18 cellular contexts compared by ENCODE assay signal in the genomic region with DNA sequence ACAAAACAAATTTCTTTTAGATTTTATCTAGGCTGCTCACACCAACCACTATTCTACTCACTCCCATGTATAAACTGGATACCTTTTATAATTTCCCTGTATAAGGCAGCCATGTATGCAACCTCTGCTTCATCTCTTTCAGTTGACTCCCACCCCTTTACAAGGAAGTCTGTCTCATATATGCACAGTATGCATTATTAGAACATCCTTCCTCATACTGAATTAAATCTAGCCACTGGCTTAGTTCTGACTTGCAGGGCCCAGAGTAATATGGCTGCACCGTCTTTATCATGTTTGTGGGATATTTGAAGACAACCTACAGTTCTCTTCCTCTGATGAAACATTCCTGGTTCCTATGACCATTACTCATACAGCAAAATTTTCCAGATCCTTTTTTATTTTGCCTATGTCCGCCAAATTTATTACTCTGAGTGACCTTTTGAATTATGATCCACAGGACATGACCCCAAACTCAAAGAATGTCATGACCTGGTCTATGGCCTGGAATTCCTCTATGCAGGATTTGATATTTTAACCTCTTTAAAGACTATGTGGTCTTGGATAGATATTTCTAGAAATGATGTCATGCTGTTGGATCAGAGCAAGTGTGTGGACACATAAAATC.
DNase-seq lines count a peak whose midpoint lies in the region; ATAC-seq, FAIRE-seq and TF ChIP-seq lines count a peak whose summit lies in the region.
"Had no signal": no experiment of that assay in that cellular context is flagged by ENCODE, and none has a peak within 500 bp of the region (broad histone marks: within the 10 kb centered on the region; RNA-seq: fewer than 3 reads in every experiment).

No MANE protein-coding gene starts in this region.

- peak; percentile 80 for FAIRE-seq in GM19239 (lab: Jason Lieb, UNC)

- H3K27ac Mint-ChIP-seq in osteocyte (ENCODE audit: unreplicated experiment) (peak overlapping the region; percentile 12), glutamatergic neuron (ENCODE audit: unreplicated experiment) (no peak overlapping the region)
- H3K27ac Mint-ChIP-seq: activated naive CD4-positive, alpha-beta T cell treated with anti-CD3 and anti-CD28 coated beads, Interleukin-2, amount 10 ng/mL, durations not matched to agents 7 days and 5 days; IgD-negative memory B cell; immature natural killer cell had no signal

- peak overlapping the region; percentile 72 for H3K27ac ChIP-seq in WERI-Rb-1
- H3K27ac ChIP-seq: right atrium auricular region, SJSA1 had no signal

- no peak for TF ChIP-seq CTCF in WERI-Rb-1 (IDR thresholded peaks at IDR 0.05; ENCODE audit: low read depth, low read length)
- TF ChIP-seq CTCF in fibroblast of villous mesenchyme (IDR thresholded peaks at IDR 0.05; ENCODE audit: insufficient read depth, low read depth, low read length): no peak
- TF ChIP-seq CTCF in osteocyte (IDR thresholded peaks at IDR 0.05): no peak
- no peak for TF ChIP-seq CTCF in glutamatergic neuron (IDR thresholded peaks at IDR 0.05; ENCODE audit: partially characterized antibody, unreplicated experiment)

- no peak overlapping the region for H3K4me3 Mint-ChIP-seq in osteocyte (ENCODE audit: unreplicated experiment)
- no peak overlapping the region for H3K4me3 Mint-ChIP-seq in glutamatergic neuron (ENCODE audit: unreplicated experiment)
- H3K4me3 Mint-ChIP-seq: activated naive CD4-positive, alpha-beta T cell treated with anti-CD3 and anti-CD28 coated beads, Interleukin-2, amount 10 ng/mL, durations not matched to agents 7 days and 5 days; IgD-negative memory B cell; immature natural killer cell had no signal

- H3K27me3 ChIP-seq in WERI-Rb-1 (ENCODE audit: insufficient read depth, low read depth, severe bottlenecking): no peaks in the 10 kb centered on the region
- H3K27me3 ChIP-seq: right atrium auricular region, SJSA1 had no signal

- H3K36me3 ChIP-seq in WERI-Rb-1: no peaks in the 10 kb centered on the region
- H3K36me3 ChIP-seq: right atrium auricular region, SJSA1 had no signal

- H3K9me3 Mint-ChIP-seq in osteocyte (ENCODE audit: unreplicated experiment): peaks cover 6% of the 10 kb centered on the region
- peaks cover 1% of the 10 kb centered on the region for H3K9me3 Mint-ChIP-seq in glutamatergic neuron (ENCODE audit: unreplicated experiment)
- H3K9me3 Mint-ChIP-seq: IgD-negative memory B cell, immature natural killer cell had no signal

- DNase-seq in GM19239 (ENCODE audit: insufficient read length, low spot score) (no peak), WERI-Rb-1 (no peak), fibroblast of villous mesenchyme (ENCODE audit: low read depth) (peak; percentile 88), osteocyte (ENCODE audit: extremely low spot score, unreplicated experiment) (no peak), glutamatergic neuron (no peak), T-helper 1 cell (no peak), kidney glomerular epithelial cell (lab: John Stamatoyannopoulos, UW) (no peak)
- DNase-seq: activated CD4-positive, alpha-beta T cell treated with anti-CD3 and anti-CD28 coated beads for 48 hours; activated naive CD4-positive, alpha-beta T cell treated with anti-CD3 and anti-CD28 coated beads, Interleukin-2, amount 10 ng/mL, durations not matched to agents 7 days and 5 days; head of caudate nucleus; immature natural killer cell; NCI-H2081; stimulated activated CD4-positive, alpha-beta T cell treated with anti-CD3 and anti-CD28 coated beads, Interleukin-1b, Interleukin-23, amount 100 ng/mL, for 48 hours; T1000 had no signal

- H3K36me3 Mint-ChIP-seq in osteocyte (ENCODE audit: unreplicated experiment) (no peaks in the 10 kb centered on the region), glutamatergic neuron (ENCODE audit: unreplicated experiment) (no peaks in the 10 kb centered on the region)
- H3K36me3 Mint-ChIP-seq: IgD-negative memory B cell, immature natural killer cell had no signal

- no peaks in the 10 kb centered on the region for H3K27me3 Mint-ChIP-seq in osteocyte (ENCODE audit: unreplicated experiment)
- H3K27me3 Mint-ChIP-seq in glutamatergic neuron (ENCODE audit: unreplicated experiment): no peaks in the 10 kb centered on the region

- no peak for ATAC-seq in GM18870 (IDR thresholded peaks at IDR 0.05; ENCODE audit: unreplicated experiment)

- no peak overlapping the region for H3K4me3 ChIP-seq in WERI-Rb-1 (ENCODE audit: low read depth, low read length)
- no peak overlapping the region for H3K4me3 ChIP-seq in fibroblast of villous mesenchyme (ENCODE audit: low read depth, low read length)
- H3K4me3 ChIP-seq: right atrium auricular region, SJSA1 had no signal

- no peaks in the 10 kb centered on the region for H3K9me3 ChIP-seq in WERI-Rb-1 (ENCODE audit: severe bottlenecking)
- H3K9me3 ChIP-seq: right atrium auricular region, SJSA1 had no signal

- H3K4me1 Mint-ChIP-seq in osteocyte (ENCODE audit: unreplicated experiment) (peaks cover 45% of the 10 kb centered on the region), glutamatergic neuron (ENCODE audit: low read depth, unreplicated experiment) (no peaks in the 10 kb centered on the region)
- H3K4me1 Mint-ChIP-seq: IgD-negative memory B cell had no signal
